5 cellular contexts compared by ENCODE assay signal in the genomic region with DNA sequence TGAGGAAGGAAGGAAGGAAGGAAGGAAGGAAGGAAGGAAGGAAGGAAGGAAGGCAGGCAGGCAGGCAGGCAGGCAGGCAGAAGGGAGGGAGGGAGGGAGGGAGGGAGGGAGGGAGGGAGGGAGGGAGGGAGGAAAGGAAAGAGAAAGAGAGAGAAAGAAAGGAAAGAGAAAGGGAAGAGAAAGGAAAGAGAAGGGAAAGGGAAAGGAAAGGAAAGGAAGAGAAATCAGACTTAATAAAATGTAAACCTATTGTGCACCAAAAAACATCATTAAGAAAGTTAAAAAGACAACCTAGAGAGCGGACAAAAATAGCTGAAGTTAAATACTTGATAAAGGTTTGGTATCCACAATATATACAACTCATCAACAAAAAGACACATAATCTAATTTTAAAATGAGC.
DNase-seq lines count a peak whose midpoint lies in the region; ATAC-seq, FAIRE-seq and TF ChIP-seq lines count a peak whose summit lies in the region.
"Not testable (repeated sequence)": the region's sequence is repeated elsewhere in the genome, so short reads cannot be mapped to it uniquely, and the experiment has no call there.

No MANE protein-coding gene starts in this region.

- H3K4me1 ChIP-seq in A673 (ENCODE audit: insufficient read depth, low read length, poor library complexity, severe bottlenecking) = peaks cover 39% of the 10 kb centered on the region
- H3K4me1 ChIP-seq in HEK293 (ENCODE audit: control insufficient read depth, insufficient read depth, low read length) = not testable (repeated sequence)

- H3K4me3 Mint-ChIP-seq in central memory CD8-positive, alpha-beta T cell; mesothelial cell of epicardium: not testable (repeated sequence)

- H3K36me3 Mint-ChIP-seq in central memory CD8-positive, alpha-beta T cell (ENCODE audit: insufficient read depth) = not testable (repeated sequence)
- peaks cover 11% of the 10 kb centered on the region for H3K36me3 Mint-ChIP-seq in mesothelial cell of epicardium

- not testable (repeated sequence) for H3K9me3 ChIP-seq in A673 (ENCODE audit: low read depth, low read length, poor library complexity, severe bottlenecking); HEK293 (ENCODE audit: control insufficient read depth, insufficient read depth, low read depth, low read length)

- peaks cover 31% of the 10 kb centered on the region for H3K4me1 Mint-ChIP-seq in central memory CD8-positive, alpha-beta T cell
- H3K4me1 Mint-ChIP-seq in mesothelial cell of epicardium = not testable (repeated sequence)

- not testable (repeated sequence) for H3K36me3 ChIP-seq in A673 (ENCODE audit: insufficient read depth, low read length, poor library complexity, severe bottlenecking); HEK293 (ENCODE audit: control insufficient read depth in 2 of 2, insufficient read depth in 1 of 2, low read length in 2 of 2)

- POLR2A ChIA-PET in A673 (lab: Charles Lee; ENCODE audit: low non-redundant PET); HEK293 (lab: Yijun Ruan, JAX): not testable (repeated sequence)

- not testable (repeated sequence) for H3K27me3 Mint-ChIP-seq in central memory CD8-positive, alpha-beta T cell; mesothelial cell of epicardium (ENCODE audit: low read depth)

- H3K4me3 ChIP-seq in A673 (ENCODE audit: low read depth, low read length, poor library complexity, severe bottlenecking); HEK293 (ENCODE audit: low read depth, low read length): not testable (repeated sequence)

- BruUV-seq in A673 (replicated peaks; lab: Mats Ljungman, UMichigan) = not testable (repeated sequence)

- intact Hi-C loops in A673 (cut with micrococcal nuclease; ENCODE audit: unreplicated experiment) = loop anchor here (5.0 kb wide), 1 partner anchor 187 kb away; a partner anchor contains a TSS

- peak; percentile 42 for FAIRE-seq in GM18507 (lab: Jason Lieb, UNC)

- DNase-seq in A673 (ENCODE audit: low spot score); GM18507 (ENCODE audit: extremely low spot score, insufficient read length, low read depth); central memory CD8-positive, alpha-beta T cell (ENCODE audit: low spot score in 2 of 2); mesothelial cell of epicardium (ENCODE audit: low spot score in 2 of 2, unreplicated experiment in 2 of 2): not testable (repeated sequence)

- ATAC-seq in central memory CD8-positive, alpha-beta T cell (replicated peaks; ENCODE audit: extremely low read depth, poor library complexity, severe bottlenecking) = not testable (repeated sequence)

- H3K27ac Mint-ChIP-seq in central memory CD8-positive, alpha-beta T cell (ENCODE audit: low read depth) = peak overlapping the region; percentile 60
- H3K27ac Mint-ChIP-seq in mesothelial cell of epicardium = peak overlapping the region; percentile 19

- peak overlapping the region; percentile 60 for H3K27ac ChIP-seq in A673 (ENCODE audit: low read depth, low read length, poor library complexity, severe bottlenecking)
- not testable (repeated sequence) for H3K27ac ChIP-seq in HEK293 (ENCODE audit: extremely low read depth, low read depth, low read length)

- CTCF ChIA-PET in A673 (lab: Charles Lee) = not testable (repeated sequence)
- CTCF ChIA-PET in HEK293 (lab: Yijun Ruan, JAX) = interaction anchor here (0.7 kb wide), 1 partner anchor 468 kb away, joined by 3 read pairs; no protein-coding TSS in a partner anchor

- H3K27me3 ChIP-seq in A673 (replicated peaks; ENCODE audit: insufficient read depth, low read depth, low read length, poor library complexity) = not testable (repeated sequence)

- H3K9me3 Mint-ChIP-seq in central memory CD8-positive, alpha-beta T cell; mesothelial cell of epicardium: not testable (repeated sequence)

- TF ChIP-seq CTCF in A673 (conservative IDR thresholded peaks at IDR 0.05; ENCODE audit: low read depth, low read length); HEK293 (tag by site-specific recombination; IDR thresholded peaks at IDR 0.05); mesothelial cell of epicardium (IDR thresholded peaks at IDR 0.05; ENCODE audit: unreplicated experiment): not testable (repeated sequence)

TF ChIP-seq in HEK293, 187 proteins besides CTCF, POLR2A, EP300 and RAD21:
- TF ChIP-seq PRDM1 (tag by site-specific recombination; IDR thresholded peaks at IDR 0.05) = peak; percentile 97
